ENCODE assay signal across 29 cellular contexts in the genomic region with DNA sequence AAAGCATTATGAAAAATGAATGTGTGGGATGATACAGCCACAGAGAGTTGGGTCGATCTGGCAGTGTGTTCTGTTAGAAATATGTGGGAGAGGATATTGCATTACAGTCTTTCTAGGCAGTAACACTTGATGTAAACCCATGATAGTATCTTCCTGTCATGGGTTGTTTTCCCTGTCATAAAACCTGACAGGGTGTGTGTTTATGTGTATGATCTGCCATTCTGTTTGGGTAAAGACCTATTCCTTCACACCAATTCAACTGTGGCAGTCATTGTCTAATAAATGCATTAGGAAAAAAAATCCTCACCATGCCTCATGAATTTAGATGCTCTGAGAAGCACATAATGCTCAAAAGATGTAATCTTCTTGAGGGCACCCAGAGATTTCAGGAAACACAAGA.
DNase-seq lines count a peak whose midpoint lies in the region; ATAC-seq and TF ChIP-seq lines count a peak whose summit lies in the region.
"Had no signal": no experiment of that assay in that cellular context is flagged by ENCODE, and none has a peak within 500 bp of the region (broad histone marks: within the 10 kb centered on the region; RNA-seq: fewer than 3 reads in every experiment).

No MANE protein-coding gene starts in this region.

- H3K4me3 ChIP-seq in neural cell (ENCODE audit: low read length): no peak overlapping the region
- H3K4me3 ChIP-seq: A549; BLaER1; BLaER1 treated with 17β-estradiol and CSF1 and Interleukin-3, amounts not matched to agents 10 nM and 100 nM had no signal

- no peaks in the 10 kb centered on the region for H3K79me2 ChIP-seq in neural cell (replicated peaks; ENCODE audit: insufficient read depth, low read length)

- H4K20me1 ChIP-seq in neural cell (ENCODE audit: insufficient read depth): no peaks in the 10 kb centered on the region
- H4K20me1 ChIP-seq: BLaER1; BLaER1 treated with 17β-estradiol and CSF1 and Interleukin-3, amounts not matched to agents 10 nM and 100 nM had no signal

- DNase-seq in left kidney (ENCODE audit: low read depth, low spot score): peak; percentile 4
- DNase-seq: 8988T; ACHN; AML-193; BE2C; C1 segment of cervical spinal cord; Caco-2; Calu3; CD4-positive, alpha-beta memory T cell; CD4-positive, alpha-beta T cell; CD4-positive, CD25-positive, alpha-beta regulatory T cell; CD8-positive, alpha-beta memory T cell; CD8-positive, alpha-beta T cell; COR-L47; DMS 273 treated with DMSO at 0.1 percent for 48 hours; DMS153; DMS53; DMS79; DMS79 treated with DMSO at 0.1 percent for 48 hours; DND-41; EL had no signal

- no peak for ATAC-seq in GM21576 (IDR thresholded peaks at IDR 0.05; ENCODE audit: unreplicated experiment)
- ATAC-seq in HG03280 (IDR thresholded peaks at IDR 0.05; ENCODE audit: unreplicated experiment): no peak
- ATAC-seq: A549; CD8-positive, alpha-beta T cell had no signal

- no peaks in the 10 kb centered on the region for H3K27me3 ChIP-seq in neural cell (ENCODE audit: insufficient read depth, low read depth, low read length)
- H3K27me3 ChIP-seq: BE2C; BLaER1; BLaER1 treated with 17β-estradiol and CSF1 and Interleukin-3, amounts not matched to agents 10 nM and 100 nM had no signal

- H3F3A ChIP-seq in neural cell (ENCODE audit: insufficient read depth, low read length, poor library complexity, severe bottlenecking): no peaks in the 10 kb centered on the region

- no peak for TF ChIP-seq RAD21 in neural cell (conservative IDR thresholded peaks at IDR 0.05)

- H3K9me3 ChIP-seq in neural cell (ENCODE audit: low read length): no peaks in the 10 kb centered on the region
- H3K9me3 ChIP-seq: A549; BE2C; BLaER1; BLaER1 treated with 17β-estradiol and CSF1 and Interleukin-3, amounts not matched to agents 10 nM and 100 nM; Caco-2 had no signal

- H2AFZ ChIP-seq in neural cell (ENCODE audit: low read depth, low read length): no peak overlapping the region

- no peak for TF ChIP-seq CTCF in neural cell (IDR thresholded peaks at IDR 0.05; ENCODE audit: poor library complexity, severe bottlenecking)

- H3K36me3 ChIP-seq in neural cell (ENCODE audit: insufficient read depth, low read length): no peaks in the 10 kb centered on the region
- H3K36me3 ChIP-seq: BE2C; BLaER1; BLaER1 treated with 17β-estradiol and CSF1 and Interleukin-3, amounts not matched to agents 10 nM and 100 nM had no signal

- no peak overlapping the region for H3K4me2 ChIP-seq in neural cell (ENCODE audit: low read length)
- H3K4me2 ChIP-seq: A549; BLaER1; BLaER1 treated with 17β-estradiol and CSF1 and Interleukin-3, amounts not matched to agents 10 nM and 100 nM had no signal

- H3K27ac ChIP-seq in neural cell (ENCODE audit: low read length): no peak overlapping the region
- H3K27ac ChIP-seq: 22Rv1; A549; BLaER1; BLaER1 treated with 17β-estradiol and CSF1 and Interleukin-3, amounts not matched to agents 10 nM and 100 nM; C4-2B had no signal

- H3K9me2 ChIP-seq in neural cell (ENCODE audit: insufficient read depth, low read length): no peaks in the 10 kb centered on the region

- no peak overlapping the region for H3K9ac ChIP-seq in neural cell (ENCODE audit: low read length)
- H3K9ac ChIP-seq: BLaER1; BLaER1 treated with 17β-estradiol and CSF1 and Interleukin-3, amounts not matched to agents 10 nM and 100 nM had no signal

- TF ChIP-seq EP300 in neural cell (conservative IDR thresholded peaks at IDR 0.05; ENCODE audit: poor library complexity, severe bottlenecking): peak; percentile 52

TF ChIP-seq in neural cell, 6 proteins besides CTCF, POLR2A, EP300 and RAD21:
- peak; percentile 59 for TF ChIP-seq POLR2AphosphoS5 (IDR thresholded peaks at IDR 0.05)
- TF ChIP-seq TAF1 (IDR thresholded peaks at IDR 0.05; ENCODE audit: low read depth): no peak
- no peak for TF ChIP-seq MXI1 (conservative IDR thresholded peaks at IDR 0.05; ENCODE audit: poor library complexity, severe bottlenecking)
- TF ChIP-seq, protein P1, sequence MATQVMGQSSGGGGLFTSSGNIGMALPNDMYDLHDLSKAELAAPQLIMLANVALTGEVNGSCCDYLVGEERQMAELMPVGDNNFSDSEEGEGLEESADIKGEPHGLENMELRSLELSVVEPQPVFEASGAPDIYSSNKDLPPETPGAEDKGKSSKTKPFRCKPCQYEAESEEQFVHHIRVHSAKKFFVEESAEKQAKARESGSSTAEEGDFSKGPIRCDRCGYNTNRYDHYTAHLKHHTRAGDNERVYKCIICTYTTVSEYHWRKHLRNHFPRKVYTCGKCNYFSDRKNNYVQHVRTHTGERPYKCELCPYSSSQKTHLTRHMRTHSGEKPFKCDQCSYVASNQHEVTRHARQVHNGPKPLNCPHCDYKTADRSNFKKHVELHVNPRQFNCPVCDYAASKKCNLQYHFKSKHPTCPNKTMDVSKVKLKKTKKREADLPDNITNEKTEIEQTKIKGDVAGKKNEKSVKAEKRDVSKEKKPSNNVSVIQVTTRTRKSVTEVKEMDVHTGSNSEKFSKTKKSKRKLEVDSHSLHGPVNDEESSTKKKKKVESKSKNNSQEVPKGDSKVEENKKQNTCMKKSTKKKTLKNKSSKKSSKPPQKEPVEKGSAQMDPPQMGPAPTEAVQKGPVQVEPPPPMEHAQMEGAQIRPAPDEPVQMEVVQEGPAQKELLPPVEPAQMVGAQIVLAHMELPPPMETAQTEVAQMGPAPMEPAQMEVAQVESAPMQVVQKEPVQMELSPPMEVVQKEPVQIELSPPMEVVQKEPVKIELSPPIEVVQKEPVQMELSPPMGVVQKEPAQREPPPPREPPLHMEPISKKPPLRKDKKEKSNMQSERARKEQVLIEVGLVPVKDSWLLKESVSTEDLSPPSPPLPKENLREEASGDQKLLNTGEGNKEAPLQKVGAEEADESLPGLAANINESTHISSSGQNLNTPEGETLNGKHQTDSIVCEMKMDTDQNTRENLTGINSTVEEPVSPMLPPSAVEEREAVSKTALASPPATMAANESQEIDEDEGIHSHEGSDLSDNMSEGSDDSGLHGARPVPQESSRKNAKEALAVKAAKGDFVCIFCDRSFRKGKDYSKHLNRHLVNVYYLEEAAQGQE (IDR thresholded peaks at IDR 0.05; ENCODE audit: borderline replicate concordance): no peak
- no peak for TF ChIP-seq SMC3 (conservative IDR thresholded peaks at IDR 0.05; ENCODE audit: poor library complexity)
